In the genomic region with DNA sequence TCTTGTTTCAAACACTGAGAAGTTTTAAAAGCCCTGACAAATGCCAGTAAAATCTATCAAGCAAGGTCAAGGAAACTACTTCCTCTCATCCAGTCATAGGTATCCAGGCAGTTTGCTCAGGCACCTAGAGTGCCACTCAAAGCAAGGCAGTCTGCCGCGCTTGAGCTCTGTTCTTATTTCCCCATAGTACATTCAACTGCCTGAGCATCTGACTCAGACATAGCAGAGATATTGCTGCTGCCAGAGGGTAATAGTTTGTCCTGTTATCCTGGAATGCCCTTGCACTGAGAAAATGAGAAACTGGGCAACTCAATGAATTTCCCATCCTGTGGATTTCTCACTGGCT, we compare ENCODE assay signal across 9 cellular contexts. TPM values are rescaled to one million over a fixed set of nuclear protein-coding genes. Genes with fewer than 3 reads are reported as not detected.
DNase-seq lines count a peak whose midpoint lies in the region; ATAC-seq, FAIRE-seq and TF ChIP-seq lines count a peak whose summit lies in the region.
"Had no signal": no experiment of that assay in that cellular context is flagged by ENCODE, and none has a peak within 500 bp of the region (broad histone marks: within the 10 kb centered on the region; RNA-seq: fewer than 3 reads in every experiment).

No MANE protein-coding gene starts in this region.

- TF ChIP-seq POLR2A in GM12891 (IDR thresholded peaks at IDR 0.05; ENCODE audit: low read depth, low read length) = no peak

- H3K27me3 ChIP-seq in naive thymus-derived CD4-positive, alpha-beta T cell (ENCODE audit: control insufficient read depth in 2 of 2, insufficient read depth in 2 of 2, low read length in 2 of 2) = no peaks in the 10 kb centered on the region

- no peaks in the 10 kb centered on the region for H3K36me3 ChIP-seq in naive thymus-derived CD4-positive, alpha-beta T cell (ENCODE audit: control insufficient read depth in 2 of 3, insufficient read depth in 3 of 3, low read length in 3 of 3)

- no peak overlapping the region for H3K27ac ChIP-seq in naive thymus-derived CD4-positive, alpha-beta T cell (ENCODE audit: low read depth, low read length)

- FAIRE-seq in GM12891 (lab: Jason Lieb, UNC) = peak; percentile 63
- no peak for FAIRE-seq in RCC 7860 (lab: Jason Lieb, UNC)

- DNase-seq in GM12891 (ENCODE audit: insufficient read length, low spot score) (no peak), NCI-H2029 treated with DMSO at 0.1 percent for 48 hours (lab: John Stamatoyannopoulos, UW) (peak; percentile 37), cardiac fibroblast (ENCODE audit: low read depth in 2 of 2) (peak; percentile 8 to 59), cerebellar nuclear complex (lab: John Stamatoyannopoulos, UW) (no peak), RCC 7860 (ENCODE audit: low spot score) (no peak), foreskin melanocyte (no peak)
- peak in 2 of 9 donors; percentile 8 to 17 for DNase-seq in naive thymus-derived CD4-positive, alpha-beta T cell
- DNase-seq: effector memory CD4-positive, alpha-beta T cell had no signal

- H3K27ac Mint-ChIP-seq in naive thymus-derived CD4-positive, alpha-beta T cell = peak overlapping the region; percentile 56 to 97 (median 78)

- H3K9me3 Mint-ChIP-seq in naive thymus-derived CD4-positive, alpha-beta T cell = peaks cover 0 to 8% (median 0%) of the 10 kb centered on the region in 11 donors

- H3K4me1 Mint-ChIP-seq in naive thymus-derived CD4-positive, alpha-beta T cell = peaks cover 25 to 60% (median 41%) of the 10 kb centered on the region in 7 donors

- no peak for ATAC-seq in naive thymus-derived CD4-positive, alpha-beta T cell
- no peak for ATAC-seq in GM18873 (IDR thresholded peaks at IDR 0.05; ENCODE audit: low FRiP score, unreplicated experiment)

- intact Hi-C loops in naive thymus-derived CD4-positive, alpha-beta T cell (cut with micrococcal nuclease) = loop anchor here (1.0 to 5.0 kb wide), 2 partner anchors 8 to 681 kb away; a partner anchor contains a TSS

- H3K4me1 ChIP-seq in naive thymus-derived CD4-positive, alpha-beta T cell (ENCODE audit: control insufficient read depth in 2 of 2, insufficient read depth in 2 of 2, low read length in 2 of 2) = peaks cover 23 to 28% of the 10 kb centered on the region in 2 donors

- POLR2A ChIA-PET in naive thymus-derived CD4-positive, alpha-beta T cell (lab: Charles Lee) = interaction anchor here (0.8 to 1.7 kb wide), 3 partner anchors 12 to 74 kb away, joined by 5 to 27 read pairs (median 5); a partner anchor contains a TSS

- H3K4me3 ChIP-seq in cardiac fibroblast (replicated peaks in 1 of 2; ENCODE audit: low read depth in 2 of 2, low read length in 2 of 2) = no peak overlapping the region
- H3K4me3 ChIP-seq in naive thymus-derived CD4-positive, alpha-beta T cell (ENCODE audit: low read length) = no peak overlapping the region

- H3K27me3 Mint-ChIP-seq in naive thymus-derived CD4-positive, alpha-beta T cell = no peaks in the 10 kb centered on the region

- TF ChIP-seq CTCF in cardiac fibroblast (IDR thresholded peaks at IDR 0.05; ENCODE audit: low read depth, low read length) = no peak

- peak overlapping the region in 9 of 10 donors; percentile 5 to 76 (median 58) for H3K4me3 Mint-ChIP-seq in naive thymus-derived CD4-positive, alpha-beta T cell

- no peaks in the 10 kb centered on the region for H3K9me3 ChIP-seq in naive thymus-derived CD4-positive, alpha-beta T cell (ENCODE audit: control insufficient read depth in 2 of 3, low read length in 3 of 3)

- H3K36me3 Mint-ChIP-seq in naive thymus-derived CD4-positive, alpha-beta T cell = peaks cover 0 to 14% (median 0%) of the 10 kb centered on the region in 5 donors

- CTCF ChIA-PET in naive thymus-derived CD4-positive, alpha-beta T cell (lab: Charles Lee) = interaction anchor here (1.3 kb wide), 1 partner anchor 17 kb away, joined by 3 read pairs; no protein-coding TSS in a partner anchor

TF ChIP-seq in GM12891, 5 proteins besides CTCF, POLR2A, EP300 and RAD21:
- TF ChIP-seq POLR2AphosphoS5 (IDR thresholded peaks at IDR 0.05; ENCODE audit: low read depth, low read length) (no peak), POU2F2 (IDR thresholded peaks at IDR 0.05; ENCODE audit: low read depth, low read length) (no peak), PAX5 (IDR thresholded peaks at IDR 0.05; ENCODE audit: insufficient read depth, low read length, severe bottlenecking) (no peak), SPI1 (IDR thresholded peaks at IDR 0.05; ENCODE audit: low read depth, low read length) (no peak), TAF1 (IDR thresholded peaks at IDR 0.05; ENCODE audit: low read depth, low read length) (no peak)

RNA-seq across cellular contexts. Expression of a gene that starts 16.2 kb away (rescaled TPM):
- 13.4 TPM for polyA plus RNA-seq in GM12891 (2012; ENCODE audit: low read depth, missing spikeins)
- total RNA-seq in naive thymus-derived CD4-positive, alpha-beta T cell = 10 to 100 TPM; 28.9 to 66.8 (median 54.4) TPM
- polyA plus RNA-seq in naive thymus-derived CD4-positive, alpha-beta T cell = 10 to 100 TPM in 1 of 2 donors, 1 to 10 TPM in 1; 8.8 to 10.2 TPM

Comparison
In these comparisons a context has a peak if more than half of its experiments do, and no peak if none do; other contexts are left out.
1. DNase-seq: peak in NCI-H2029 treated with DMSO at 0.1 percent for 48 hours (single experiment) and cardiac fibroblast (2 of 2); none in GM12891 (single experiment), cerebellar nuclear complex (0 of 2), RCC 7860 (single experiment) and foreskin melanocyte (single experiment).